8 cellular contexts compared by ENCODE assay signal in the genomic region with DNA sequence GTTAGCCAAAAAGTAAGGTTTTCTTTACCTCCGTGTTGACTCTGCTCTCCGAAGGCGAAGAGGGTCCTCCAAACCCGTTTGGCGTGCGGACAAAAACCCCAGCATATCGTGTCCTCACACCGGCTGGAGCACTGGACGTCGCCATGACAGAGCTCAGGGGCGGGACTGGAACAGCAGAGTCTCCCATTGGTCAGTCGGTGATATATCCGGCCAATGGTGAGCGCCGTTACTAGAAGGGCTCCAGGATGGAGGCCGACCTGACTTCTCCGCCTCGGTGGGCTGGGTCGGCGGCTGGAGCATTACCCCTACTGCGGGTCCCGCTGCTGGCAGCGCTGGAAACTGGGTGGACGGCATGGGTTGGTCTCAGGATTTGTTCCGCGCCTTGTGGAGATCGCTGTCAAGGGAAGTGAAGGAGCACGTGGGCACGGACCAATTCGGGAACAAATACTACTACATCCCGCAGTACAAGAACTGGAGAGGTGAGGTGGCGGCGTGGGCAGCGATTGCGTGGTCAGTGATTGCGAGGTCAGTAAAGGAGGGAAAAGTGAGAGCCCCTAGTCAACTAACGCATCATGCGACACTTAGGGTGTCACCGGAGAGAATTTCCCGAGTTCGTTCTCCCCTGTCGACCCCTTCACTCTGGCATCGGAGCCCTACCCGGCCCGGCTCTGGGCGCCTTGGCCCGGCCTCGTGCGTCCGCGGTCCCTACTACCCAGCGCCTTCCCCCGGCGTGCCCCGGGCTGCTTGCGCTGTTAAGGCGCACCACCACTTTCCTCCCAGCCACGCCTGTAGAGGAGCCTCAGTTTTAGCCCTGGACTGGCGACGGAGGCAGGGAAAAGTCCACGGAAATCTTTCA. TPM values are rescaled to one million over a fixed set of nuclear protein-coding genes. Genes with fewer than 3 reads are reported as not detected.
DNase-seq lines count a peak whose midpoint lies in the region; ATAC-seq, FAIRE-seq and TF ChIP-seq lines count a peak whose summit lies in the region.

Gene ERCC8, minus strand, starts transcription at position 167 of the 856 bp plus-strand sequence. Its CDS starts 62 bp downstream, at position 105.
Gene NDUFAF2, plus strand, starts transcription at position 302 of the 856 bp plus-strand sequence. Its CDS starts 51 bp downstream, at position 353.

- H4K8ac ChIP-seq in H1 (ENCODE audit: extremely low read depth, insufficient read depth, low read length) = peak within 1 kb of the TSS; percentile 81; the same call in 1 of the 2 replicates

- FAIRE-seq in H1 (lab: Jason Lieb, UNC) = peak; percentile 92

- no peak within 1 kb of the TSS for H2BK12ac ChIP-seq in H1 (ENCODE audit: low read depth, low read length)

- no peak within 1 kb of the TSS for H2AK5ac ChIP-seq in H1 (ENCODE audit: low read depth, low read length)

- peaks cover 12% of the 10 kb centered on the region for H3K4me1 Mint-ChIP-seq in memory B cell

- peaks cover 2% of the 10 kb centered on the region for H3K79me1 ChIP-seq in H1 (ENCODE audit: low read depth, low read length)

- no peak within 1 kb of the TSS for H4K91ac ChIP-seq in H1 (replicated peaks; ENCODE audit: insufficient read length, low read length)

- CTCF ChIA-PET in H1 (lab: Charles Lee; ENCODE audit: partially characterized antibody) = interaction anchor here (1.2 to 1.4 kb wide), 2 partner anchors 108 to 413 kb away, joined by 3 read pairs; no protein-coding TSS in a partner anchor

- no peak within 1 kb of the TSS; the same call in 1 of the 2 replicates for H2BK15ac ChIP-seq in H1 (ENCODE audit: low read length)

- H3K27me3 Mint-ChIP-seq in memory B cell = no peaks in the 10 kb centered on the region

- H3K4ac ChIP-seq in H1 (replicated peaks; ENCODE audit: insufficient read length, low read depth, low read length) = no peak within 1 kb of the TSS

- H3K9me3 ChIP-seq in H1 (ENCODE audit: insufficient read depth in 2 of 2, low read depth in 1 of 2, low read length in 1 of 2) = 0 out of 4 replicates have a peak, but pooled peaks cover 0 to 2% of the 10 kb centered on the region in 2 experiments

- TF ChIP-seq POLR2A in H1 (IDR thresholded peaks at IDR 0.05; ENCODE audit: control extremely low read depth in 1 of 2, low read depth in 2 of 2, low read length in 2 of 2) = peak; percentile 68 to 82

- H2BK20ac ChIP-seq in H1 (ENCODE audit: low read length) = no peak within 1 kb of the TSS

- peaks cover 2% of the 10 kb centered on the region for H3K36me3 Mint-ChIP-seq in memory B cell

- H3K79me2 ChIP-seq in H1 (ENCODE audit: control insufficient read depth in 1 of 2, insufficient read depth in 2 of 2, low read length in 2 of 2) = peaks cover 3 to 79% of the 10 kb centered on the region in 2 experiments

- no peak for TF ChIP-seq CTCF in GM20000 (IDR thresholded peaks at IDR 0.05; ENCODE audit: extremely low read depth, missing control alignments)
- no peak for TF ChIP-seq CTCF in H1 (IDR thresholded peaks at IDR 0.05; ENCODE audit: control extremely low read depth in 1 of 3, insufficient read depth in 1 of 3, low read depth in 1 of 3, low read length in 3 of 3)

- H3K9ac ChIP-seq in H1 (replicated peaks in 1 of 4; ENCODE audit: extremely low read depth in 1 of 4, low read depth in 3 of 4, low read length in 3 of 4) = peak within 1 kb of the TSS; percentile 63 to 91 (median 84)

- H3K27ac ChIP-seq in H1 (ENCODE audit: low read depth, low read length) = peak within 1 kb of the TSS; percentile 73; the same call in 1 of the 2 replicates

- peak; percentile 81 for DNase-seq in COLO668 (lab: John Stamatoyannopoulos, UW; ENCODE audit: unreplicated experiment)
- DNase-seq in GM20000 (ENCODE audit: low spot score) = peak; percentile 94
- DNase-seq in HS-5 (ENCODE audit: low read depth) = peak; percentile 71
- peak; percentile 14 for DNase-seq in NK-92 (lab: John Stamatoyannopoulos, UW; ENCODE audit: unreplicated experiment)
- DNase-seq in activated CD8-positive, alpha-beta memory T cell treated with anti-CD3 and anti-CD28 coated beads for 24 hours = peak; percentile 93
- DNase-seq in H1 (ENCODE audit: low read depth in 1 of 2, low spot score in 2 of 2) = peak; percentile 57 to 88
- DNase-seq in memory B cell (ENCODE audit: low spot score in 2 of 2) = peak; percentile 80 to 83
- DNase-seq in stimulated activated CD8-positive, alpha-beta memory T cell treated with anti-CD3 and anti-CD28 coated beads, Interleukin-12 subunit alpha, Interleukin-12 subunit beta, amount 100 ng/mL, for 1 hour (ENCODE audit: low read depth) = peak; percentile 77

- peaks cover 0 to 5% (median under 1%) of the 10 kb centered on the region in 4 experiments; a peak in 2 of 7 replicates for H3K4me1 ChIP-seq in H1 (replicated peaks in 1 of 4; ENCODE audit: control insufficient read depth in 3 of 4, insufficient read depth in 4 of 4, low read length in 3 of 4)

- no peak for TF ChIP-seq EP300 in H1 (IDR thresholded peaks at IDR 0.05; ENCODE audit: borderline replicate concordance in 1 of 2, low read depth in 2 of 2, low read length in 2 of 2)

- peak; percentile 96 for ATAC-seq in memory B cell (ENCODE audit: low read depth)

- 2% methylated on average over 61 of the region's 61 CpGs; no CpG with 5 or more reads in 1 of the 2 experiments for WGBS in H1 (ENCODE audit: extremely low coverage in 1 of 2, insufficient coverage in 1 of 2, insufficient read length in 1 of 2, insufficient replicate concordance in 2 of 2, low coverage in 1 of 2, low lambda C conversion rate in 2 of 2, missing lambda C conversion rate in 1 of 2), 2 experiments

- no peaks in the 10 kb centered on the region for H3K9me3 Mint-ChIP-seq in memory B cell

- peaks cover 7% of the 10 kb centered on the region; the same call in 1 of the 2 replicates for H3K23me2 ChIP-seq in H1 (ENCODE audit: low read depth, low read length)

- no peak within 1 kb of the TSS for H3K56ac ChIP-seq in H1 (replicated peaks; ENCODE audit: insufficient read length, low read depth, low read length)

- no peak within 1 kb of the TSS for H2BK120ac ChIP-seq in H1 (replicated peaks; ENCODE audit: low read depth, low read length)

- POLR2A ChIA-PET in H1 (lab: Charles Lee; ENCODE audit: partially characterized antibody) = interaction anchor here (1.0 to 1.5 kb wide), 4 partner anchors 151 to 386 kb away, joined by 3 to 8 read pairs (median 4); partner anchors contain the start of gene DEPDC1B

- no peaks in the 10 kb centered on the region; a peak in 1 of 7 replicates for H3K27me3 ChIP-seq in H1 (replicated peaks in 1 of 4; ENCODE audit: control insufficient read depth in 3 of 4, extremely low read depth in 1 of 4, insufficient read depth in 3 of 4, low read length in 3 of 4)

- H3K18ac ChIP-seq in H1 (ENCODE audit: extremely low read depth, low read length) = peak within 1 kb of the TSS; percentile 95; the same call in 1 of the 2 replicates

- H3K23ac ChIP-seq in H1 (ENCODE audit: insufficient read length) = no peak within 1 kb of the TSS

- H3K4me2 ChIP-seq in H1 (ENCODE audit: insufficient read depth in 1 of 2, low read depth in 2 of 2, low read length in 2 of 2) = peak within 1 kb of the TSS; percentile 92 to 94

- no peak within 1 kb of the TSS for H3K14ac ChIP-seq in H1 (ENCODE audit: insufficient read length)

- TF ChIP-seq RAD21 in H1 (IDR thresholded peaks at IDR 0.05 in 1 of 2, conservative IDR thresholded peaks at IDR 0.05 in 1 of 2; ENCODE audit: low read depth in 2 of 2, low read length in 2 of 2) = no peak

- no peaks in the 10 kb centered on the region for H4K20me1 ChIP-seq in H1 (replicated peaks in 1 of 2; ENCODE audit: control insufficient read depth in 1 of 2, insufficient read depth in 2 of 2, low read length in 2 of 2)

- 0 out of 2 replicates have a peak within 1 kb of the TSS, but pooled peaks have one; percentile 48 for H2BK5ac ChIP-seq in H1 (ENCODE audit: low read depth, low read length)

- no peak within 1 kb of the TSS for H4K5ac ChIP-seq in H1 (ENCODE audit: insufficient read length, low read depth, low read length)

- peak within 1 kb of the TSS; percentile 99 for H2AFZ ChIP-seq in H1 (ENCODE audit: low read length)

- H3K4me3 Mint-ChIP-seq in memory B cell = no peak within 1 kb of the TSS

- H3K36me3 ChIP-seq in H1 (ENCODE audit: control insufficient read depth in 2 of 4, insufficient read depth in 4 of 4, low read length in 3 of 4) = peaks cover 0 to 4% (median 0%) of the 10 kb centered on the region in 4 experiments; a peak in 2 of 8 replicates

- H3K27ac Mint-ChIP-seq in memory B cell = no peak within 1 kb of the TSS

- H3K4me3 ChIP-seq in H1 (ENCODE audit: extremely low read depth in 1 of 4, insufficient read depth in 2 of 4, low read depth in 3 of 4, low read length in 4 of 4) = peak within 1 kb of the TSS; percentile 78 to 95 (median 87)

TF ChIP-seq in H1, 55 proteins besides CTCF, POLR2A, EP300 and RAD21 (continues in another document):
- TF ChIP-seq TAF7 (optimal IDR thresholded peaks at IDR 0.05; ENCODE audit: borderline replicate concordance, low read depth, low read length) (peak; percentile 38), SP2 (IDR thresholded peaks at IDR 0.05; ENCODE audit: low read length) (no peak), KDM4A (IDR thresholded peaks at IDR 0.05; ENCODE audit: low read depth, low read length, severe bottlenecking) (peak; percentile 93), MAX (IDR thresholded peaks at IDR 0.05) (peak; percentile 91), RBBP5 (IDR thresholded peaks at IDR 0.05; ENCODE audit: borderline replicate concordance, low read depth, low read length) (peak; percentile 83)

RNA-seq across cellular contexts. Expression of gene ERCC8, which starts in this region (rescaled TPM):
- 14.8 and 17.3 TPM in 2 replicates for total RNA-seq in H1 (2021; fragmentation: NEBNext Ultra II Directional; extraction: Animal tissue kit (Norgen Biotek cat#: 25700))
- 13.3 and 17.3 TPM in 2 replicates for polyA plus RNA-seq in H1 (2011; rRNA removed)
- 22.3 TPM for polyA plus RNA-seq in H1 (2011; cell fraction: cytosol; rRNA removed)
- polyA plus RNA-seq in H1 (2011; cell fraction: nucleus; rRNA removed) = 10.0 TPM
- polyA plus RNA-seq in H1 (2012, experiment 1 of 2) = 9.2 to 15.8 TPM (median 13.1 TPM) in 4 replicates
- polyA plus RNA-seq in H1 (2012, experiment 2 of 2) = 3.0 TPM
- polyA plus RNA-seq in H1 (2013, experiment 1 of 2) = 7.7 TPM
- 8.2 TPM for polyA plus RNA-seq in H1 (2013, experiment 2 of 2)
- polyA minus RNA-seq in H1 (2011; rRNA and poly(A)+ RNA removed) = 27.5 and 38.1 TPM in 2 replicates
- polyA minus RNA-seq in H1 (2011; cell fraction: cytosol; rRNA and poly(A)+ RNA removed) = 20.4 TPM
- 53.8 TPM for polyA minus RNA-seq in H1 (2011; cell fraction: nucleus; rRNA and poly(A)+ RNA removed)

RNA-seq across cellular contexts. Expression of gene NDUFAF2, which starts in this region (rescaled TPM):
- total RNA-seq in H1 (2021; fragmentation: NEBNext Ultra II Directional; extraction: Animal tissue kit (Norgen Biotek cat#: 25700)) = 46.5 and 50.8 TPM in 2 replicates
- 7.1 and 10.7 TPM in 2 replicates for polyA plus RNA-seq in H1 (2011; rRNA removed)
- 30.9 TPM for polyA plus RNA-seq in H1 (2011; cell fraction: cytosol; rRNA removed)
- 10.6 TPM for polyA plus RNA-seq in H1 (2011; cell fraction: nucleus; rRNA removed)
- 35.6 to 55.6 TPM (median 43.3 TPM) in 4 replicates for polyA plus RNA-seq in H1 (2012, experiment 1 of 2)
- 81.9 TPM for polyA plus RNA-seq in H1 (2012, experiment 2 of 2)
- 153 TPM for polyA plus RNA-seq in H1 (2013, experiment 1 of 2)
- 154 TPM for polyA plus RNA-seq in H1 (2013, experiment 2 of 2)
- polyA minus RNA-seq in H1 (2011; rRNA and poly(A)+ RNA removed) = 4.3 and 4.4 TPM in 2 replicates
- 27.5 TPM for polyA minus RNA-seq in H1 (2011; cell fraction: cytosol; rRNA and poly(A)+ RNA removed)
- 19.2 TPM for polyA minus RNA-seq in H1 (2011; cell fraction: nucleus; rRNA and poly(A)+ RNA removed)

Comparison
In these comparisons a context has a peak if more than half of its experiments do, and no peak if none do; other contexts are left out.
1. Peak in every context shown above with its lines: DNase-seq, ATAC-seq, H3K4me3 ChIP-seq and H3K27ac ChIP-seq.
2. DNase-seq: peak in every context shown above with its lines; median percentile 94 in GM20000; 93 in activated CD8-positive, alpha-beta memory T cell treated with anti-CD3 and anti-CD28 coated beads for 24 hours; 82 in memory B cell; 81 in COLO668; 77 in stimulated activated CD8-positive, alpha-beta memory T cell treated with anti-CD3 and anti-CD28 coated beads, Interleukin-12 subunit alpha, Interleukin-12 subunit beta, amount 100 ng/mL, for 1 hour; 72 in H1; 71 in HS-5; 14 in NK-92.